In the genomic region with DNA sequence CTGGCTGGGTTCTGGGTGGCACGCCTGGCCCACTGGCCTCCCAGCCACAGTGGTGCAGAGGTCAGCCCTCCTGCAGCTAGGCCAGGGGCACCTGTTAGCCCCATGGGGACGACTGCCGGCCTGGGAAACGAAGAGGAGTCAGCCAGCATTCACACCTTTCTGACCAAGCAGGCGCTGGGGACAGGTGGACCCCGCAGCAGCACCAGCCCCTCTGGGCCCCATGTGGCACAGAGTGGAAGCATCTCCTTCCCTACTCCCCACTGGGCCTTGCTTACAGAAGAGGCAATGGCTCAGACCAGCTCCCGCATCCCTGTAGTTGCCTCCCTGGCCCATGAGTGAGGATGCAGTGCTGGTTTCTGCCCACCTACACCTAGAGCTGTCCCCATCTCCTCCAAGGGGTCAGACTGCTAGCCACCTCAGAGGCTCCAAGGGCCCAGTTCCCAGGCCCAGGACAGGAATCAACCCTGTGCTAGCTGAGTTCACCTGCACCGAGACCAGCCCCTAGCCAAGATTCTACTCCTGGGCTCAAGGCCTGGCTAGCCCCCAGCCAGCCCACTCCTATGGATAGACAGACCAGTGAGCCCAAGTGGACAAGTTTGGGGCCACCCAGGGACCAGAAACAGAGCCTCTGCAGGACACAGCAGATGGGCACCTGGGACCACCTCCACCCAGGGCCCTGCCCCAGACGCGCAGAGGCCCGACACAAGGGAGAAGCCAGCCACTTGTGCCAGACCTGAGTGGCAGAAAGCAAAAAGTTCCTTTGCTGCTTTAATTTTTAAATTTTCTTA, we compare ENCODE assay signal across 1 cellular context.
TF ChIP-seq lines count a peak whose summit lies in the region.

No MANE protein-coding gene starts in this region.

TF ChIP-seq in K562, 482 proteins besides CTCF, POLR2A, EP300 and RAD21 (continues in another document):
- TF ChIP-seq, protein P1, sequence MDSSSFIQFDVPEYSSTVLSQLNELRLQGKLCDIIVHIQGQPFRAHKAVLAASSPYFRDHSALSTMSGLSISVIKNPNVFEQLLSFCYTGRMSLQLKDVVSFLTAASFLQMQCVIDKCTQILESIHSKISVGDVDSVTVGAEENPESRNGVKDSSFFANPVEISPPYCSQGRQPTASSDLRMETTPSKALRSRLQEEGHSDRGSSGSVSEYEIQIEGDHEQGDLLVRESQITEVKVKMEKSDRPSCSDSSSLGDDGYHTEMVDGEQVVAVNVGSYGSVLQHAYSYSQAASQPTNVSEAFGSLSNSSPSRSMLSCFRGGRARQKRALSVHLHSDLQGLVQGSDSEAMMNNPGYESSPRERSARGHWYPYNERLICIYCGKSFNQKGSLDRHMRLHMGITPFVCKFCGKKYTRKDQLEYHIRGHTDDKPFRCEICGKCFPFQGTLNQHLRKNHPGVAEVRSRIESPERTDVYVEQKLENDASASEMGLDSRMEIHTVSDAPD (CRISPR knock-in tag; IDR thresholded peaks at IDR 0.05): no peak
- TF ChIP-seq PHB (CRISPR knock-in tag; IDR thresholded peaks at IDR 0.05) (0 out of 2 replicates have a peak, but pooled peaks have one; percentile 52), SP2 (IDR thresholded peaks at IDR 0.05; ENCODE audit: extremely low read depth, low read depth, low read length, poor library complexity, severe bottlenecking) (no peak), ZSCAN32 (CRISPR knock-in tag; IDR thresholded peaks at IDR 0.05) (peak; percentile 51; the same call in 1 of the 2 replicates), ZFP30 (CRISPR knock-in tag; IDR thresholded peaks at IDR 0.05; ENCODE audit: borderline replicate concordance) (no peak), HCFC1 (IDR thresholded peaks at IDR 0.05; ENCODE audit: low read depth, low read length) (no peak), NCOA4 (IDR thresholded peaks at IDR 0.05; ENCODE audit: partially characterized antibody) (no peak), RBM39 (optimal IDR thresholded peaks at IDR 0.05; ENCODE audit: low read depth, low read length) (no peak), ETS2 (tag; IDR thresholded peaks at IDR 0.05; ENCODE audit: borderline replicate concordance, poor library complexity, severe bottlenecking) (no peak), ZC3H4 (CRISPR knock-in tag; IDR thresholded peaks at IDR 0.05; ENCODE audit: borderline replicate concordance) (no peak), ZKSCAN8 (CRISPR knock-in tag; IDR thresholded peaks at IDR 0.05) (no peak), HIVEP1 (CRISPR knock-in tag; IDR thresholded peaks at IDR 0.05) (0 out of 2 replicates have a peak, but pooled peaks have one; percentile 61), NFATC3 (IDR thresholded peaks at IDR 0.05) (no peak), PML (IDR thresholded peaks at IDR 0.05; ENCODE audit: low read length) (peak; percentile 8; the same call in 1 of the 2 replicates), CHD2 (IDR thresholded peaks at IDR 0.05; ENCODE audit: low read depth, low read length) (no peak; the same call in 1 of the 2 replicates), MED1 (CRISPR knock-in tag; IDR thresholded peaks at IDR 0.05; ENCODE audit: borderline replicate concordance) (no peak), ZNF77 (CRISPR knock-in tag; IDR thresholded peaks at IDR 0.05) (0 out of 2 replicates have a peak, but pooled peaks have one; percentile 54), CBFA2T2 (conservative IDR thresholded peaks at IDR 0.05) (no peak), GATA2 (CRISPR knock-in tag; IDR thresholded peaks at IDR 0.05) (no peak), ZNF830 (CRISPR knock-in tag; IDR thresholded peaks at IDR 0.05) (no peak), KLF16 (IDR thresholded peaks at IDR 0.05) (no peak), PHB2 (IDR thresholded peaks at IDR 0.05; ENCODE audit: low read depth) (no peak), U2AF1 (optimal IDR thresholded peaks at IDR 0.05; ENCODE audit: low read depth, low read length) (no peak), ZNF696 (CRISPR knock-in tag; conservative IDR thresholded peaks at IDR 0.05) (peak; percentile 34; the same call in 1 of the 2 replicates), ATF1 (CRISPR knock-in tag; IDR thresholded peaks at IDR 0.05) (no peak), ATF1 (tag; IDR thresholded peaks at IDR 0.05) (no peak), ARID2 (IDR thresholded peaks at IDR 0.05) (no peak), HMGN3 (IDR thresholded peaks at IDR 0.05; ENCODE audit: borderline replicate concordance, extremely low read depth, insufficient read length, low read depth, low read length) (no peak), SP1 (CRISPR knock-in tag; IDR thresholded peaks at IDR 0.05) (no peak), SMC3 (conservative IDR thresholded peaks at IDR 0.05; ENCODE audit: insufficient read depth, low read depth, low read length) (no peak), HDAC1 (IDR thresholded peaks at IDR 0.05) (no peak), RBM15 (IDR thresholded peaks at IDR 0.05; ENCODE audit: insufficient read depth, low read length) (no peak)
- TF ChIP-seq, protein P2, sequence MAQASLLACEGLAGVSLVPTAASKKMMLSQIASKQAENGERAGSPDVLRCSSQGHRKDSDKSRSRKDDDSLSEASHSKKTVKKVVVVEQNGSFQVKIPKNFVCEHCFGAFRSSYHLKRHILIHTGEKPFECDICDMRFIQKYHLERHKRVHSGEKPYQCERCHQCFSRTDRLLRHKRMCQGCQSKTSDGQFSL (CRISPR knock-in tag; IDR thresholded peaks at IDR 0.05): no peak
- TF ChIP-seq, protein P2 (tag; IDR thresholded peaks at IDR 0.05): no peak
- TF ChIP-seq, protein P3, sequence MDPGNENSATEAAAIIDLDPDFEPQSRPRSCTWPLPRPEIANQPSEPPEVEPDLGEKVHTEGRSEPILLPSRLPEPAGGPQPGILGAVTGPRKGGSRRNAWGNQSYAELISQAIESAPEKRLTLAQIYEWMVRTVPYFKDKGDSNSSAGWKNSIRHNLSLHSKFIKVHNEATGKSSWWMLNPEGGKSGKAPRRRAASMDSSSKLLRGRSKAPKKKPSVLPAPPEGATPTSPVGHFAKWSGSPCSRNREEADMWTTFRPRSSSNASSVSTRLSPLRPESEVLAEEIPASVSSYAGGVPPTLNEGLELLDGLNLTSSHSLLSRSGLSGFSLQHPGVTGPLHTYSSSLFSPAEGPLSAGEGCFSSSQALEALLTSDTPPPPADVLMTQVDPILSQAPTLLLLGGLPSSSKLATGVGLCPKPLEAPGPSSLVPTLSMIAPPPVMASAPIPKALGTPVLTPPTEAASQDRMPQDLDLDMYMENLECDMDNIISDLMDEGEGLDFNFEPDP (CRISPR knock-in tag; IDR thresholded peaks at IDR 0.05): peak; percentile 69; the same call in 1 of the 2 replicates
- TF ChIP-seq, protein P4, sequence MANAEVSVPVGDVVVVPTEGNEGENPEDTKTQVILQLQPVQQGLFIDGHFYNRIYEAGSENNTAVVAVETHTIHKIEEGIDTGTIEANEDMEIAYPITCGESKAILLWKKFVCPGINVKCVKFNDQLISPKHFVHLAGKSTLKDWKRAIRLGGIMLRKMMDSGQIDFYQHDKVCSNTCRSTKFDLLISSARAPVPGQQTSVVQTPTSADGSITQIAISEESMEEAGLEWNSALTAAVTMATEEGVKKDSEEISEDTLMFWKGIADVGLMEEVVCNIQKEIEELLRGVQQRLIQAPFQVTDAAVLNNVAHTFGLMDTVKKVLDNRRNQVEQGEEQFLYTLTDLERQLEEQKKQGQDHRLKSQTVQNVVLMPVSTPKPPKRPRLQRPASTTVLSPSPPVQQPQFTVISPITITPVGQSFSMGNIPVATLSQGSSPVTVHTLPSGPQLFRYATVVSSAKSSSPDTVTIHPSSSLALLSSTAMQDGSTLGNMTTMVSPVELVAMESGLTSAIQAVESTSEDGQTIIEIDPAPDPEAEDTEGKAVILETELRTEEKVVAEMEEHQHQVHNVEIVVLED (CRISPR knock-in tag; IDR thresholded peaks at IDR 0.05): no peak
- TF ChIP-seq, protein P5, sequence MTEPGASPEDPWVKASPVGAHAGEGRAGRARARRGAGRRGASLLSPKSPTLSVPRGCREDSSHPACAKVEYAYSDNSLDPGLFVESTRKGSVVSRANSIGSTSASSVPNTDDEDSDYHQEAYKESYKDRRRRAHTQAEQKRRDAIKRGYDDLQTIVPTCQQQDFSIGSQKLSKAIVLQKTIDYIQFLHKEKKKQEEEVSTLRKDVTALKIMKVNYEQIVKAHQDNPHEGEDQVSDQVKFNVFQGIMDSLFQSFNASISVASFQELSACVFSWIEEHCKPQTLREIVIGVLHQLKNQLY (CRISPR knock-in tag; conservative IDR thresholded peaks at IDR 0.05): no peak; a peak in 1 of 4 replicates
- TF ChIP-seq, protein P6, sequence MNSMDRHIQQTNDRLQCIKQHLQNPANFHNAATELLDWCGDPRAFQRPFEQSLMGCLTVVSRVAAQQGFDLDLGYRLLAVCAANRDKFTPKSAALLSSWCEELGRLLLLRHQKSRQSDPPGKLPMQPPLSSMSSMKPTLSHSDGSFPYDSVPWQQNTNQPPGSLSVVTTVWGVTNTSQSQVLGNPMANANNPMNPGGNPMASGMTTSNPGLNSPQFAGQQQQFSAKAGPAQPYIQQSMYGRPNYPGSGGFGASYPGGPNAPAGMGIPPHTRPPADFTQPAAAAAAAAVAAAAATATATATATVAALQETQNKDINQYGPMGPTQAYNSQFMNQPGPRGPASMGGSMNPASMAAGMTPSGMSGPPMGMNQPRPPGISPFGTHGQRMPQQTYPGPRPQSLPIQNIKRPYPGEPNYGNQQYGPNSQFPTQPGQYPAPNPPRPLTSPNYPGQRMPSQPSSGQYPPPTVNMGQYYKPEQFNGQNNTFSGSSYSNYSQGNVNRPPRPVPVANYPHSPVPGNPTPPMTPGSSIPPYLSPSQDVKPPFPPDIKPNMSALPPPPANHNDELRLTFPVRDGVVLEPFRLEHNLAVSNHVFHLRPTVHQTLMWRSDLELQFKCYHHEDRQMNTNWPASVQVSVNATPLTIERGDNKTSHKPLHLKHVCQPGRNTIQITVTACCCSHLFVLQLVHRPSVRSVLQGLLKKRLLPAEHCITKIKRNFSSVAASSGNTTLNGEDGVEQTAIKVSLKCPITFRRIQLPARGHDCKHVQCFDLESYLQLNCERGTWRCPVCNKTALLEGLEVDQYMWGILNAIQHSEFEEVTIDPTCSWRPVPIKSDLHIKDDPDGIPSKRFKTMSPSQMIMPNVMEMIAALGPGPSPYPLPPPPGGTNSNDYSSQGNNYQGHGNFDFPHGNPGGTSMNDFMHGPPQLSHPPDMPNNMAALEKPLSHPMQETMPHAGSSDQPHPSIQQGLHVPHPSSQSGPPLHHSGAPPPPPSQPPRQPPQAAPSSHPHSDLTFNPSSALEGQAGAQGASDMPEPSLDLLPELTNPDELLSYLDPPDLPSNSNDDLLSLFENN (IDR thresholded peaks at IDR 0.05; ENCODE audit: low read depth in 2 of 2, low read length in 2 of 2): no peak
- TF ChIP-seq, protein P7, sequence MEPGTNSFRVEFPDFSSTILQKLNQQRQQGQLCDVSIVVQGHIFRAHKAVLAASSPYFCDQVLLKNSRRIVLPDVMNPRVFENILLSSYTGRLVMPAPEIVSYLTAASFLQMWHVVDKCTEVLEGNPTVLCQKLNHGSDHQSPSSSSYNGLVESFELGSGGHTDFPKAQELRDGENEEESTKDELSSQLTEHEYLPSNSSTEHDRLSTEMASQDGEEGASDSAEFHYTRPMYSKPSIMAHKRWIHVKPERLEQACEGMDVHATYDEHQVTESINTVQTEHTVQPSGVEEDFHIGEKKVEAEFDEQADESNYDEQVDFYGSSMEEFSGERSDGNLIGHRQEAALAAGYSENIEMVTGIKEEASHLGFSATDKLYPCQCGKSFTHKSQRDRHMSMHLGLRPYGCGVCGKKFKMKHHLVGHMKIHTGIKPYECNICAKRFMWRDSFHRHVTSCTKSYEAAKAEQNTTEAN (CRISPR knock-in tag; IDR thresholded peaks at IDR 0.05): no peak
- TF ChIP-seq, protein P8, sequence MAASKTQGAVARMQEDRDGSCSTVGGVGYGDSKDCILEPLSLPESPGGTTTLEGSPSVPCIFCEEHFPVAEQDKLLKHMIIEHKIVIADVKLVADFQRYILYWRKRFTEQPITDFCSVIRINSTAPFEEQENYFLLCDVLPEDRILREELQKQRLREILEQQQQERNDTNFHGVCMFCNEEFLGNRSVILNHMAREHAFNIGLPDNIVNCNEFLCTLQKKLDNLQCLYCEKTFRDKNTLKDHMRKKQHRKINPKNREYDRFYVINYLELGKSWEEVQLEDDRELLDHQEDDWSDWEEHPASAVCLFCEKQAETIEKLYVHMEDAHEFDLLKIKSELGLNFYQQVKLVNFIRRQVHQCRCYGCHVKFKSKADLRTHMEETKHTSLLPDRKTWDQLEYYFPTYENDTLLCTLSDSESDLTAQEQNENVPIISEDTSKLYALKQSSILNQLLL (CRISPR knock-in tag; IDR thresholded peaks at IDR 0.05; ENCODE audit: borderline replicate concordance): no peak
- TF ChIP-seq, protein P9, sequence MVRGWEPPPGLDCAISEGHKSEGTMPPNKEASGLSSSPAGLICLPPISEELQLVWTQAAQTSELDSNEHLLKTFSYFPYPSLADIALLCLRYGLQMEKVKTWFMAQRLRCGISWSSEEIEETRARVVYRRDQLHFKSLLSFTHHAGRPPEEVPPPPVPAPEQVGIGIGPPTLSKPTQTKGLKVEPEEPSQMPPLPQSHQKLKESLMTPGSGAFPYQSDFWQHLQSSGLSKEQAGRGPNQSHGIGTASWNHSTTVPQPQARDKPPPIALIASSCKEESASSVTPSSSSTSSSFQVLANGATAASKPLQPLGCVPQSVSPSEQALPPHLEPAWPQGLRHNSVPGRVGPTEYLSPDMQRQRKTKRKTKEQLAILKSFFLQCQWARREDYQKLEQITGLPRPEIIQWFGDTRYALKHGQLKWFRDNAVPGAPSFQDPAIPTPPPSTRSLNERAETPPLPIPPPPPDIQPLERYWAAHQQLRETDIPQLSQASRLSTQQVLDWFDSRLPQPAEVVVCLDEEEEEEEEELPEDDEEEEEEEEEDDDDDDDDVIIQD (CRISPR knock-in tag; IDR thresholded peaks at IDR 0.05): no peak
- TF ChIP-seq, protein P10, sequence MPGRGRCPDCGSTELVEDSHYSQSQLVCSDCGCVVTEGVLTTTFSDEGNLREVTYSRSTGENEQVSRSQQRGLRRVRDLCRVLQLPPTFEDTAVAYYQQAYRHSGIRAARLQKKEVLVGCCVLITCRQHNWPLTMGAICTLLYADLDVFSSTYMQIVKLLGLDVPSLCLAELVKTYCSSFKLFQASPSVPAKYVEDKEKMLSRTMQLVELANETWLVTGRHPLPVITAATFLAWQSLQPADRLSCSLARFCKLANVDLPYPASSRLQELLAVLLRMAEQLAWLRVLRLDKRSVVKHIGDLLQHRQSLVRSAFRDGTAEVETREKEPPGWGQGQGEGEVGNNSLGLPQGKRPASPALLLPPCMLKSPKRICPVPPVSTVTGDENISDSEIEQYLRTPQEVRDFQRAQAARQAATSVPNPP (IDR thresholded peaks at IDR 0.05; ENCODE audit: borderline replicate concordance, insufficient read depth, insufficient read length): no peak
